ENCODE assay signal across 1 cellular context in the genomic region with DNA sequence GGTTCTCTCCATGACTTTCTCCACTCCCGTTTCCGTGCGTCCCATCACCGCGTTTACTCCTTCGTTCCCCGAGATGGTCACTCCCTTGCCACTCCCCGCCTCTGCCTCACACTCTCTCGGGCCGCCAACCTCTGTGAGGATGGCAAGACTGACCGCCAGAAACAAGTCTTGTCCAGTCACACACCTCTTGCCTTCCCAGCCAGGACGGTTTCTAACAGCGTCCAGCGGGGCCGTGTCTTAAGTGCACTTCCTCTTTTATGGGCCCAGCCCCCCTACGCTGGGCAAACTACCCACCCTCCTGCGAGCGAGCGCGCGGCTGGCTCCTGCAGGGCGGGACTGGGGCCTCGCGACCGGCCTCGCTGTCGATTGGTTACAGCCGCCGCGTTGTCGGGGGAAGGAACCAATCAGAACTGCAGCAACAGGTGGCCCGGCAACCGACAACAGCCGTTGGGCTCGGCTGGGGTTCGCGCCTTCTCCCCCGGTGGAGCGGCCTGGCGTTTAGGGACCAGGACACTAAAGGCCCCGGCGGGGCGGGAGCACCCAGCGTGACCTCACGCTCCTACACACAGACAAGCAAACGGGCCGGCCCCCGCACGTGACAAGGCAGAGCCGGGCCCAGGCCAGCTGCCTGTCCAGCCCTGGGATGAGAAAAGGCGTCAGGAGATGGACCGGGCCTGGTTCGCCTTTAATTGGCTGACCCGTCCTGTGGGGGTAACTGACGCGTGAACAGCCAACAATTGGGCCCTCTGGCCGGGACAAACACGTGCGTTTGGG.
TF ChIP-seq lines count a peak whose summit lies in the region.

No MANE protein-coding gene starts in this region.

TF ChIP-seq in K562, 482 proteins besides CTCF, POLR2A, EP300 and RAD21 (continued from another document and continues in another):
- TF ChIP-seq NFATC3 (IDR thresholded peaks at IDR 0.05) (no peak), PHTF2 (CRISPR knock-in tag; IDR thresholded peaks at IDR 0.05) (0 out of 2 replicates have a peak, but pooled peaks have one; percentile 54), TOE1 (IDR thresholded peaks at IDR 0.05; ENCODE audit: borderline replicate concordance) (peak; percentile 89; the same call in 1 of the 2 replicates), TOE1 (CRISPR knock-in tag; IDR thresholded peaks at IDR 0.05; ENCODE audit: borderline replicate concordance, low read depth) (peak; percentile 89; the same call in 1 of the 2 replicates), RHOXF2B (CRISPR knock-in tag; conservative IDR thresholded peaks at IDR 0.05) (peak; percentile 82; the same call in 1 of the 2 replicates), CREBBP (IDR thresholded peaks at IDR 0.05; ENCODE audit: low read depth, low read length) (no peak), MAZ (CRISPR knock-in tag; conservative IDR thresholded peaks at IDR 0.05 in 1 of 2, IDR thresholded peaks at IDR 0.05 in 1 of 2) (peak; percentile 76 to 94; a peak in 3 of 4 replicates), MED1 (CRISPR knock-in tag; IDR thresholded peaks at IDR 0.05; ENCODE audit: borderline replicate concordance) (no peak), PCBP1 (IDR thresholded peaks at IDR 0.05; ENCODE audit: low read depth, low read length, poor library complexity, severe bottlenecking) (no peak), ZNF79 (CRISPR knock-in tag; IDR thresholded peaks at IDR 0.05; ENCODE audit: low read depth) (peak; percentile 49; the same call in 1 of the 2 replicates), HNRNPK (IDR thresholded peaks at IDR 0.05; ENCODE audit: low read depth, low read length, poor library complexity, severe bottlenecking) (no peak), ZBTB34 (CRISPR knock-in tag; IDR thresholded peaks at IDR 0.05) (no peak), BDP1 (IDR thresholded peaks at IDR 0.05; ENCODE audit: insufficient read depth, insufficient read length) (no peak), PURB (CRISPR knock-in tag; IDR thresholded peaks at IDR 0.05; ENCODE audit: low read depth) (no peak), ESRRB (CRISPR knock-in tag; IDR thresholded peaks at IDR 0.05; ENCODE audit: borderline replicate concordance) (no peak), ZNF699 (CRISPR knock-in tag; IDR thresholded peaks at IDR 0.05; ENCODE audit: insufficient replicate concordance) (no peak), TCF15 (CRISPR knock-in tag; IDR thresholded peaks at IDR 0.05) (peak; percentile 89), ZNF384 (IDR thresholded peaks at IDR 0.05; ENCODE audit: low read depth, low read length) (no peak), MAFF (IDR thresholded peaks at IDR 0.05; ENCODE audit: low read length) (no peak), ZNF77 (CRISPR knock-in tag; IDR thresholded peaks at IDR 0.05) (no peak), ZNF124 (CRISPR knock-in tag; IDR thresholded peaks at IDR 0.05) (no peak), MYNN (IDR thresholded peaks at IDR 0.05) (peak; percentile 73), MYNN (CRISPR knock-in tag; IDR thresholded peaks at IDR 0.05) (no peak), RBM25 (IDR thresholded peaks at IDR 0.05; ENCODE audit: low read depth, low read length, severe bottlenecking) (peak; percentile 96), ZNF280B (CRISPR knock-in tag; IDR thresholded peaks at IDR 0.05) (no peak), HNRNPUL1 (IDR thresholded peaks at IDR 0.05; ENCODE audit: low read length) (no peak), ZNF586 (CRISPR knock-in tag; conservative IDR thresholded peaks at IDR 0.05) (0 out of 2 replicates have a peak, but pooled peaks have one; percentile 32), SETDB1 (IDR thresholded peaks at IDR 0.05; ENCODE audit: low read length) (no peak), GTF2A2 (tag; IDR thresholded peaks at IDR 0.05) (no peak; the same call in 1 of the 2 replicates), NCOA1 (IDR thresholded peaks at IDR 0.05; ENCODE audit: low read depth) (no peak), ZNF175 (CRISPR knock-in tag; IDR thresholded peaks at IDR 0.05; ENCODE audit: low read depth) (peak; percentile 73), MXI1 (IDR thresholded peaks at IDR 0.05; ENCODE audit: low read depth, low read length) (no peak; the same call in 1 of the 2 replicates), RBM17 (IDR thresholded peaks at IDR 0.05; ENCODE audit: borderline replicate concordance, low read depth, low read length) (no peak), ZNF436 (CRISPR knock-in tag; IDR thresholded peaks at IDR 0.05) (peak; percentile 68; the same call in 1 of the 2 replicates), ZNF121 (CRISPR knock-in tag; conservative IDR thresholded peaks at IDR 0.05) (0 out of 2 replicates have a peak, but pooled peaks have one; percentile 4), KDM5B (IDR thresholded peaks at IDR 0.05; ENCODE audit: insufficient replicate concordance, low read depth, low read length) (peak; percentile 97), GTF2E2 (tag; IDR thresholded peaks at IDR 0.05) (no peak; the same call in 1 of the 2 replicates)
- TF ChIP-seq, protein P1, sequence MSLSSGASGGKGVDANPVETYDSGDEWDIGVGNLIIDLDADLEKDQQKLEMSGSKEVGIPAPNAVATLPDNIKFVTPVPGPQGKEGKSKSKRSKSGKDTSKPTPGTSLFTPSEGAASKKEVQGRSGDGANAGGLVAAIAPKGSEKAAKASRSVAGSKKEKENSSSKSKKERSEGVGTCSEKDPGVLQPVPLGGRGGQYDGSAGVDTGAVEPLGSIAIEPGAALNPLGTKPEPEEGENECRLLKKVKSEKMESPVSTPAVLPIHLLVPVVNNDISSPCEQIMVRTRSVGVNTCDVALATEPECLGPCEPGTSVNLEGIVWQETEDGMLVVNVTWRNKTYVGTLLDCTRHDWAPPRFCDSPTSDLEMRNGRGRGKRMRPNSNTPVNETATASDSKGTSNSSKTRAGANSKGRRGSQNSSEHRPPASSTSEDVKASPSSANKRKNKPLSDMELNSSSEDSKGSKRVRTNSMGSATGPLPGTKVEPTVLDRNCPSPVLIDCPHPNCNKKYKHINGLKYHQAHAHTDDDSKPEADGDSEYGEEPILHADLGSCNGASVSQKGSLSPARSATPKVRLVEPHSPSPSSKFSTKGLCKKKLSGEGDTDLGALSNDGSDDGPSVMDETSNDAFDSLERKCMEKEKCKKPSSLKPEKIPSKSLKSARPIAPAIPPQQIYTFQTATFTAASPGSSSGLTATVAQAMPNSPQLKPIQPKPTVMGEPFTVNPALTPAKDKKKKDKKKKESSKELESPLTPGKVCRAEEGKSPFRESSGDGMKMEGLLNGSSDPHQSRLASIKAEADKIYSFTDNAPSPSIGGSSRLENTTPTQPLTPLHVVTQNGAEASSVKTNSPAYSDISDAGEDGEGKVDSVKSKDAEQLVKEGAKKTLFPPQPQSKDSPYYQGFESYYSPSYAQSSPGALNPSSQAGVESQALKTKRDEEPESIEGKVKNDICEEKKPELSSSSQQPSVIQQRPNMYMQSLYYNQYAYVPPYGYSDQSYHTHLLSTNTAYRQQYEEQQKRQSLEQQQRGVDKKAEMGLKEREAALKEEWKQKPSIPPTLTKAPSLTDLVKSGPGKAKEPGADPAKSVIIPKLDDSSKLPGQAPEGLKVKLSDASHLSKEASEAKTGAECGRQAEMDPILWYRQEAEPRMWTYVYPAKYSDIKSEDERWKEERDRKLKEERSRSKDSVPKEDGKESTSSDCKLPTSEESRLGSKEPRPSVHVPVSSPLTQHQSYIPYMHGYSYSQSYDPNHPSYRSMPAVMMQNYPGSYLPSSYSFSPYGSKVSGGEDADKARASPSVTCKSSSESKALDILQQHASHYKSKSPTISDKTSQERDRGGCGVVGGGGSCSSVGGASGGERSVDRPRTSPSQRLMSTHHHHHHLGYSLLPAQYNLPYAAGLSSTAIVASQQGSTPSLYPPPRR (CRISPR knock-in tag; IDR thresholded peaks at IDR 0.05; ENCODE audit: borderline replicate concordance): 0 out of 2 replicates have a peak, but pooled peaks have one; percentile 29
- TF ChIP-seq, protein P2, sequence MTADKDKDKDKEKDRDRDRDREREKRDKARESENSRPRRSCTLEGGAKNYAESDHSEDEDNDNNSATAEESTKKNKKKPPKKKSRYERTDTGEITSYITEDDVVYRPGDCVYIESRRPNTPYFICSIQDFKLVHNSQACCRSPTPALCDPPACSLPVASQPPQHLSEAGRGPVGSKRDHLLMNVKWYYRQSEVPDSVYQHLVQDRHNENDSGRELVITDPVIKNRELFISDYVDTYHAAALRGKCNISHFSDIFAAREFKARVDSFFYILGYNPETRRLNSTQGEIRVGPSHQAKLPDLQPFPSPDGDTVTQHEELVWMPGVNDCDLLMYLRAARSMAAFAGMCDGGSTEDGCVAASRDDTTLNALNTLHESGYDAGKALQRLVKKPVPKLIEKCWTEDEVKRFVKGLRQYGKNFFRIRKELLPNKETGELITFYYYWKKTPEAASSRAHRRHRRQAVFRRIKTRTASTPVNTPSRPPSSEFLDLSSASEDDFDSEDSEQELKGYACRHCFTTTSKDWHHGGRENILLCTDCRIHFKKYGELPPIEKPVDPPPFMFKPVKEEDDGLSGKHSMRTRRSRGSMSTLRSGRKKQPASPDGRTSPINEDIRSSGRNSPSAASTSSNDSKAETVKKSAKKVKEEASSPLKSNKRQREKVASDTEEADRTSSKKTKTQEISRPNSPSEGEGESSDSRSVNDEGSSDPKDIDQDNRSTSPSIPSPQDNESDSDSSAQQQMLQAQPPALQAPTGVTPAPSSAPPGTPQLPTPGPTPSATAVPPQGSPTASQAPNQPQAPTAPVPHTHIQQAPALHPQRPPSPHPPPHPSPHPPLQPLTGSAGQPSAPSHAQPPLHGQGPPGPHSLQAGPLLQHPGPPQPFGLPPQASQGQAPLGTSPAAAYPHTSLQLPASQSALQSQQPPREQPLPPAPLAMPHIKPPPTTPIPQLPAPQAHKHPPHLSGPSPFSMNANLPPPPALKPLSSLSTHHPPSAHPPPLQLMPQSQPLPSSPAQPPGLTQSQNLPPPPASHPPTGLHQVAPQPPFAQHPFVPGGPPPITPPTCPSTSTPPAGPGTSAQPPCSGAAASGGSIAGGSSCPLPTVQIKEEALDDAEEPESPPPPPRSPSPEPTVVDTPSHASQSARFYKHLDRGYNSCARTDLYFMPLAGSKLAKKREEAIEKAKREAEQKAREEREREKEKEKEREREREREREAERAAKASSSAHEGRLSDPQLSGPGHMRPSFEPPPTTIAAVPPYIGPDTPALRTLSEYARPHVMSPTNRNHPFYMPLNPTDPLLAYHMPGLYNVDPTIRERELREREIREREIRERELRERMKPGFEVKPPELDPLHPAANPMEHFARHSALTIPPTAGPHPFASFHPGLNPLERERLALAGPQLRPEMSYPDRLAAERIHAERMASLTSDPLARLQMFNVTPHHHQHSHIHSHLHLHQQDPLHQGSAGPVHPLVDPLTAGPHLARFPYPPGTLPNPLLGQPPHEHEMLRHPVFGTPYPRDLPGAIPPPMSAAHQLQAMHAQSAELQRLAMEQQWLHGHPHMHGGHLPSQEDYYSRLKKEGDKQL (CRISPR knock-in tag; IDR thresholded peaks at IDR 0.05; ENCODE audit: borderline replicate concordance): no peak
- TF ChIP-seq, protein P3, sequence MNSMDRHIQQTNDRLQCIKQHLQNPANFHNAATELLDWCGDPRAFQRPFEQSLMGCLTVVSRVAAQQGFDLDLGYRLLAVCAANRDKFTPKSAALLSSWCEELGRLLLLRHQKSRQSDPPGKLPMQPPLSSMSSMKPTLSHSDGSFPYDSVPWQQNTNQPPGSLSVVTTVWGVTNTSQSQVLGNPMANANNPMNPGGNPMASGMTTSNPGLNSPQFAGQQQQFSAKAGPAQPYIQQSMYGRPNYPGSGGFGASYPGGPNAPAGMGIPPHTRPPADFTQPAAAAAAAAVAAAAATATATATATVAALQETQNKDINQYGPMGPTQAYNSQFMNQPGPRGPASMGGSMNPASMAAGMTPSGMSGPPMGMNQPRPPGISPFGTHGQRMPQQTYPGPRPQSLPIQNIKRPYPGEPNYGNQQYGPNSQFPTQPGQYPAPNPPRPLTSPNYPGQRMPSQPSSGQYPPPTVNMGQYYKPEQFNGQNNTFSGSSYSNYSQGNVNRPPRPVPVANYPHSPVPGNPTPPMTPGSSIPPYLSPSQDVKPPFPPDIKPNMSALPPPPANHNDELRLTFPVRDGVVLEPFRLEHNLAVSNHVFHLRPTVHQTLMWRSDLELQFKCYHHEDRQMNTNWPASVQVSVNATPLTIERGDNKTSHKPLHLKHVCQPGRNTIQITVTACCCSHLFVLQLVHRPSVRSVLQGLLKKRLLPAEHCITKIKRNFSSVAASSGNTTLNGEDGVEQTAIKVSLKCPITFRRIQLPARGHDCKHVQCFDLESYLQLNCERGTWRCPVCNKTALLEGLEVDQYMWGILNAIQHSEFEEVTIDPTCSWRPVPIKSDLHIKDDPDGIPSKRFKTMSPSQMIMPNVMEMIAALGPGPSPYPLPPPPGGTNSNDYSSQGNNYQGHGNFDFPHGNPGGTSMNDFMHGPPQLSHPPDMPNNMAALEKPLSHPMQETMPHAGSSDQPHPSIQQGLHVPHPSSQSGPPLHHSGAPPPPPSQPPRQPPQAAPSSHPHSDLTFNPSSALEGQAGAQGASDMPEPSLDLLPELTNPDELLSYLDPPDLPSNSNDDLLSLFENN (IDR thresholded peaks at IDR 0.05; ENCODE audit: low read depth in 2 of 2, low read length in 2 of 2): no peak
